8 cellular contexts compared by ENCODE assay signal in the genomic region with DNA sequence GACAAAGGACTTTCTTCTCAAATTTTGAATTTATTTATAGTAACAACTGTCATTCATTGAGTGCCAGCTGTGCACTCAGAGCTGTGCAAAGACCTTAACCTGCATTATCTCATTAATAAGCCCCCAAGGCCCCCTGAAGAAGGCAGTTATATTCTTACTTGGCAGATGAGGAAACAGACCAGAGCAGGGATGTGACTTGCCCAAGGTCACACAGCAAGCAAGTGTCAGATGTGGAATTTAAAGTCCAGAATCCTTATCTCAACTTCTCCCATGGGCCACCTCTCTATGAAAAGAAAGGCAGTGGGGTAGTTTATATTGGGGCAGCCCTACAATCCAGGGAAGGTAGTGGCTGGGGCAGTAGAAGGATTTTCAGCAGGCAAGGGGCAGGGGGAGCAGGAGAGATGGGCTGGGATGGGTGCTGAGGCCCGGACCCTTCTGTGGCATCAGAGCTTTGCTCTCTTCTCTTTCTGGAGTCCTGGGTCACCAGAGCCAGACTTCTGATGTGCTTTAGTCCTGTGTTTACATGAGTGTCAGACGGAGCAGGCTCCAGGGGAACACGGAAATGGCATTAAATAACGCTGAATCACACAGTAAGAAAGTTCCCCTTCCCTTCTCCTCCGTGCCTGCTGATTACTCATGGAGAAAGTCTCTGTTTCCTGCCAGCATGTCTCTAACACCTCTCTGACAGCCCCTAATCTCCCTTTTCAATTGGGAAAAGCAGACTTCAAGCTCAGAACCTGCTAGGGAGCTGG. TPM values are rescaled to one million over a fixed set of nuclear protein-coding genes. Genes with fewer than 3 reads are reported as not detected.
A peak's percentile ranks its signal among the peaks of the same experiment; 100 is the strongest.
DNase-seq lines count a peak whose midpoint lies in the region; ATAC-seq, FAIRE-seq and TF ChIP-seq lines count a peak whose summit lies in the region.

No MANE protein-coding gene starts in this region.

- H3K27me3 Mint-ChIP-seq in brain, result no peaks in the 10 kb centered on the region
- peaks cover 0 to 46% of the 10 kb centered on the region in 2 donors for H3K27me3 Mint-ChIP-seq in effector memory CD8-positive, alpha-beta T cell

- no peaks in the 10 kb centered on the region for H3K36me3 Mint-ChIP-seq in brain
- no peaks in the 10 kb centered on the region for H3K36me3 Mint-ChIP-seq in effector memory CD8-positive, alpha-beta T cell (ENCODE audit: insufficient read depth)

- peaks cover 49% of the 10 kb centered on the region for H3K4me1 Mint-ChIP-seq in brain
- H3K4me1 Mint-ChIP-seq in effector memory CD8-positive, alpha-beta T cell (ENCODE audit: low read depth in 2 of 2), result peaks cover 3 to 4% of the 10 kb centered on the region in 2 donors

- no peak for TF ChIP-seq CTCF in brain (conservative IDR thresholded peaks at IDR 0.05)

- DNase-seq in EL (peak; percentile 96), MV-4-11 (lab: John Stamatoyannopoulos, UW) (peak; percentile 67), medulla oblongata (ENCODE audit: extremely low spot score) (peak; percentile 59), urothelium cell line (ENCODE audit: low spot score) (peak; percentile 77), DMS114 treated with DMSO at 0.1 percent for 48 hours (lab: John Stamatoyannopoulos, UW; ENCODE audit: unreplicated experiment) (no peak)
- no peak for DNase-seq in effector memory CD8-positive, alpha-beta T cell

- no peak for ATAC-seq in effector memory CD8-positive, alpha-beta T cell (replicated peaks)
- no peak for ATAC-seq in HG03045 (IDR thresholded peaks at IDR 0.05; ENCODE audit: unreplicated experiment)

- H3K27ac Mint-ChIP-seq in brain, result peak overlapping the region; percentile 72 to 93 (median 87)
- H3K27ac Mint-ChIP-seq in effector memory CD8-positive, alpha-beta T cell, result no peak overlapping the region

- FAIRE-seq in urothelium cell line (lab: Jason Lieb, UNC), result peak; percentile 78

- H3K9me3 Mint-ChIP-seq in brain, result no peaks in the 10 kb centered on the region
- no peaks in the 10 kb centered on the region for H3K9me3 Mint-ChIP-seq in effector memory CD8-positive, alpha-beta T cell

- H3K4me3 Mint-ChIP-seq in brain, result peak overlapping the region in 3 of 5 experiments; percentile 15 to 46 (median 45)
- no peak overlapping the region for H3K4me3 Mint-ChIP-seq in effector memory CD8-positive, alpha-beta T cell

RNA-seq across cellular contexts. Expression of a gene that starts 39.5 kb away (rescaled TPM):
- 29.6 TPM for polyA plus RNA-seq in brain (ENCODE audit: insufficient read depth, low read depth, low replicate concordance)

Comparison
In these comparisons a context has a peak if more than half of its experiments do, and no peak if none do; other contexts are left out.
1. DNase-seq: peak in EL (single experiment), MV-4-11 (single experiment), medulla oblongata (single experiment) and urothelium cell line (single experiment); none in DMS114 treated with DMSO at 0.1 percent for 48 hours (single experiment) and effector memory CD8-positive, alpha-beta T cell (0 of 3).
2. H3K27ac Mint-ChIP-seq: peak in brain (5 of 5); none in effector memory CD8-positive, alpha-beta T cell (0 of 2).
3. H3K4me3 Mint-ChIP-seq: peak in brain (3 of 5); none in effector memory CD8-positive, alpha-beta T cell (0 of 2).